Comparison of ENCODE assay signal across 1 cellular context in the genomic region with DNA sequence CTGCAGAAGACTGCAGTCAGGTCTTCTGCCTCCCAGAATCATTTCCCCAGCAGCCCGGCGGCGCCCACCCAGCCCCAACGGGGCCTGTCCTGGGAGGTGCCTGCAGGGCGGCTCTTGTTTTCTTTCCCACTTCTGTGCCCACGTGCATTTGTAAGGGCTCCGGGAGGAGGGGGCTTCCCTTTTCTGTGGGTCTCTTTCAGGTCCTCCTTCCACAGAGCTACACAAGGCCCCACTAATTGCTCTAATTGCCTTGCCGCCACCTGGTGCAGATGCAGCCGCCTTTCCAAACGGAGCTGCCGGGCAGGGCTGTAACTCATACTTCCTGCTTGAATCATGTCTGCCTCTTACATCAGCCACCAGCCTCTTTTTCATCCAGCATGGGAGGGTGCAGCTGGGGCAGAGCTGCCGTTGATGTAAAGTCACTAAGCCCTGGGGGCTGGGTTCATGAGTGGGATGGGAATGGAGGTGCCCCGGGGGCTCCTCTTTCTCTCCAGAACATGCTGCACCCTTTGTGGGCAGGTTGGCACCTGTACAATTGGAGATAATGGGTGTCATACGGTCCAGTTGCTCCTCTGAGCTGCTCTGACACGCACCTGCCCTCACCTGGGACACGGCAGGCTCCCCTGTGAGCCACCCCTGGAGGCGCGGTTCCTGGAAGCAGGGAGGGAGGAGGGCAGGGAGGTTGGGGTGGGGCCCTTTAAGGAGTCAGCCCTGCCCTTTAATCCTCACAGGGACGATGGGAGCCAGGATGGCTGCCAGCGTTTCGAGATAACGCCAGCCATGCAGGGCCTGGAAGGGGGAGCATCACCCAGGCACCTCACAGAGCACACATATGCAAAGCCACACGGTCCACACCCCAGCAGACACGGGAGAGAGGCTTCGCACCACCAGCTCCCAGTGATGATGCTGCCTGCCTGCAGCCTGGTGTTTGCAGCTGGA.
TF ChIP-seq lines count a peak whose summit lies in the region.

No MANE protein-coding gene starts in this region.

TF ChIP-seq in HepG2, 621 proteins besides CTCF, POLR2A, EP300 and RAD21 (continued from another document and continues in another):
- TF ChIP-seq, protein P1, sequence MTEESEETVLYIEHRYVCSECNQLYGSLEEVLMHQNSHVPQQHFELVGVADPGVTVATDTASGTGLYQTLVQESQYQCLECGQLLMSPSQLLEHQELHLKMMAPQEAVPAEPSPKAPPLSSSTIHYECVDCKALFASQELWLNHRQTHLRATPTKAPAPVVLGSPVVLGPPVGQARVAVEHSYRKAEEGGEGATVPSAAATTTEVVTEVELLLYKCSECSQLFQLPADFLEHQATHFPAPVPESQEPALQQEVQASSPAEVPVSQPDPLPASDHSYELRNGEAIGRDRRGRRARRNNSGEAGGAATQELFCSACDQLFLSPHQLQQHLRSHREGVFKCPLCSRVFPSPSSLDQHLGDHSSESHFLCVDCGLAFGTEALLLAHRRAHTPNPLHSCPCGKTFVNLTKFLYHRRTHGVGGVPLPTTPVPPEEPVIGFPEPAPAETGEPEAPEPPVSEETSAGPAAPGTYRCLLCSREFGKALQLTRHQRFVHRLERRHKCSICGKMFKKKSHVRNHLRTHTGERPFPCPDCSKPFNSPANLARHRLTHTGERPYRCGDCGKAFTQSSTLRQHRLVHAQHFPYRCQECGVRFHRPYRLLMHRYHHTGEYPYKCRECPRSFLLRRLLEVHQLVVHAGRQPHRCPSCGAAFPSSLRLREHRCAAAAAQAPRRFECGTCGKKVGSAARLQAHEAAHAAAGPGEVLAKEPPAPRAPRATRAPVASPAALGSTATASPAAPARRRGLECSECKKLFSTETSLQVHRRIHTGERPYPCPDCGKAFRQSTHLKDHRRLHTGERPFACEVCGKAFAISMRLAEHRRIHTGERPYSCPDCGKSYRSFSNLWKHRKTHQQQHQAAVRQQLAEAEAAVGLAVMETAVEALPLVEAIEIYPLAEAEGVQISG (CRISPR knock-in tag; IDR thresholded peaks at IDR 0.05), result no peak
- TF ChIP-seq, protein P2, sequence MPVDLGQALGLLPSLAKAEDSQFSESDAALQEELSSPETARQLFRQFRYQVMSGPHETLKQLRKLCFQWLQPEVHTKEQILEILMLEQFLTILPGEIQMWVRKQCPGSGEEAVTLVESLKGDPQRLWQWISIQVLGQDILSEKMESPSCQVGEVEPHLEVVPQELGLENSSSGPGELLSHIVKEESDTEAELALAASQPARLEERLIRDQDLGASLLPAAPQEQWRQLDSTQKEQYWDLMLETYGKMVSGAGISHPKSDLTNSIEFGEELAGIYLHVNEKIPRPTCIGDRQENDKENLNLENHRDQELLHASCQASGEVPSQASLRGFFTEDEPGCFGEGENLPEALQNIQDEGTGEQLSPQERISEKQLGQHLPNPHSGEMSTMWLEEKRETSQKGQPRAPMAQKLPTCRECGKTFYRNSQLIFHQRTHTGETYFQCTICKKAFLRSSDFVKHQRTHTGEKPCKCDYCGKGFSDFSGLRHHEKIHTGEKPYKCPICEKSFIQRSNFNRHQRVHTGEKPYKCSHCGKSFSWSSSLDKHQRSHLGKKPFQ (CRISPR knock-in tag; IDR thresholded peaks at IDR 0.05; ENCODE audit: insufficient replicate concordance), result no peak
- TF ChIP-seq ZNF766 (CRISPR knock-in tag; IDR thresholded peaks at IDR 0.05; ENCODE audit: borderline replicate concordance) (0 out of 2 replicates have a peak, but pooled peaks have one; percentile 42), CREB1 (IDR thresholded peaks at IDR 0.05) (no peak), CREB1 (CRISPR knock-in tag; IDR thresholded peaks at IDR 0.05) (no peak), KDM5A (IDR thresholded peaks at IDR 0.05; ENCODE audit: borderline replicate concordance, low read length) (no peak), ZBTB21 (CRISPR knock-in tag; IDR thresholded peaks at IDR 0.05) (no peak), DPF2 (CRISPR knock-in tag; IDR thresholded peaks at IDR 0.05; ENCODE audit: borderline replicate concordance, low read depth) (no peak), MED1 (CRISPR knock-in tag; IDR thresholded peaks at IDR 0.05) (peak; percentile 74), HOXA7 (CRISPR knock-in tag; IDR thresholded peaks at IDR 0.05) (no peak), ZNF615 (CRISPR knock-in tag; IDR thresholded peaks at IDR 0.05; ENCODE audit: borderline replicate concordance) (no peak), GTF2F1 (IDR thresholded peaks at IDR 0.05; ENCODE audit: low read length) (no peak), ZNF619 (CRISPR knock-in tag; IDR thresholded peaks at IDR 0.05) (no peak; the same call in 1 of the 2 replicates), ZFP36 (IDR thresholded peaks at IDR 0.05; ENCODE audit: borderline replicate concordance, low read depth, low read length, partially characterized antibody) (no peak), ZNF263 (CRISPR knock-in tag; IDR thresholded peaks at IDR 0.05) (0 out of 2 replicates have a peak, but pooled peaks have one; percentile 15), ASH2L (IDR thresholded peaks at IDR 0.05; ENCODE audit: insufficient read length, low read depth, low read length) (no peak), HIVEP1 (CRISPR knock-in tag; IDR thresholded peaks at IDR 0.05) (no peak), KMT2A (CRISPR knock-in tag; IDR thresholded peaks at IDR 0.05) (peak; percentile 46; the same call in 1 of the 2 replicates), REL (CRISPR knock-in tag; conservative IDR thresholded peaks at IDR 0.05) (no peak), MIXL1 (CRISPR knock-in tag; IDR thresholded peaks at IDR 0.05) (no peak), ZBTB38 (CRISPR knock-in tag; IDR thresholded peaks at IDR 0.05) (peak; percentile 15; the same call in 1 of the 2 replicates), MEIS2 (CRISPR knock-in tag; IDR thresholded peaks at IDR 0.05) (no peak; the same call in 1 of the 2 replicates)
- TF ChIP-seq, protein P3, sequence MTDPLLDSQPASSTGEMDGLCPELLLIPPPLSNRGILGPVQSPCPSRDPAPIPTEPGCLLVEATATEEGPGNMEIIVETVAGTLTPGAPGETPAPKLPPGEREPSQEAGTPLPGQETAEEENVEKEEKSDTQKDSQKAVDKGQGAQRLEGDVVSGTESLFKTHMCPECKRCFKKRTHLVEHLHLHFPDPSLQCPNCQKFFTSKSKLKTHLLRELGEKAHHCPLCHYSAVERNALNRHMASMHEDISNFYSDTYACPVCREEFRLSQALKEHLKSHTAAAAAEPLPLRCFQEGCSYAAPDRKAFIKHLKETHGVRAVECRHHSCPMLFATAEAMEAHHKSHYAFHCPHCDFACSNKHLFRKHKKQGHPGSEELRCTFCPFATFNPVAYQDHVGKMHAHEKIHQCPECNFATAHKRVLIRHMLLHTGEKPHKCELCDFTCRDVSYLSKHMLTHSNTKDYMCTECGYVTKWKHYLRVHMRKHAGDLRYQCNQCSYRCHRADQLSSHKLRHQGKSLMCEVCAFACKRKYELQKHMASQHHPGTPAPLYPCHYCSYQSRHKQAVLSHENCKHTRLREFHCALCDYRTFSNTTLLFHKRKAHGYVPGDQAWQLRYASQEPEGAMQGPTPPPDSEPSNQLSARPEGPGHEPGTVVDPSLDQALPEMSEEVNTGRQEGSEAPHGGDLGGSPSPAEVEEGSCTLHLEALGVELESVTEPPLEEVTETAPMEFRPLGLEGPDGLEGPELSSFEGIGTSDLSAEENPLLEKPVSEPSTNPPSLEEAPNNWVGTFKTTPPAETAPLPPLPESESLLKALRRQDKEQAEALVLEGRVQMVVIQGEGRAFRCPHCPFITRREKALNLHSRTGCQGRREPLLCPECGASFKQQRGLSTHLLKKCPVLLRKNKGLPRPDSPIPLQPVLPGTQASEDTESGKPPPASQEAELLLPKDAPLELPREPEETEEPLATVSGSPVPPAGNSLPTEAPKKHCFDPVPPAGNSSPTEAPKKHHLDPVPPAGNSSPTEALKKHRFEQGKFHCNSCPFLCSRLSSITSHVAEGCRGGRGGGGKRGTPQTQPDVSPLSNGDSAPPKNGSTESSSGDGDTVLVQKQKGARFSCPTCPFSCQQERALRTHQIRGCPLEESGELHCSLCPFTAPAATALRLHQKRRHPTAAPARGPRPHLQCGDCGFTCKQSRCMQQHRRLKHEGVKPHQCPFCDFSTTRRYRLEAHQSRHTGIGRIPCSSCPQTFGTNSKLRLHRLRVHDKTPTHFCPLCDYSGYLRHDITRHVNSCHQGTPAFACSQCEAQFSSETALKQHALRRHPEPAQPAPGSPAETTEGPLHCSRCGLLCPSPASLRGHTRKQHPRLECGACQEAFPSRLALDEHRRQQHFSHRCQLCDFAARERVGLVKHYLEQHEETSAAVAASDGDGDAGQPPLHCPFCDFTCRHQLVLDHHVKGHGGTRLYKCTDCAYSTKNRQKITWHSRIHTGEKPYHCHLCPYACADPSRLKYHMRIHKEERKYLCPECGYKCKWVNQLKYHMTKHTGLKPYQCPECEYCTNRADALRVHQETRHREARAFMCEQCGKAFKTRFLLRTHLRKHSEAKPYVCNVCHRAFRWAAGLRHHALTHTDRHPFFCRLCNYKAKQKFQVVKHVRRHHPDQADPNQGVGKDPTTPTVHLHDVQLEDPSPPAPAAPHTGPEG (CRISPR knock-in tag; IDR thresholded peaks at IDR 0.05), result no peak
- TF ChIP-seq, protein P4, sequence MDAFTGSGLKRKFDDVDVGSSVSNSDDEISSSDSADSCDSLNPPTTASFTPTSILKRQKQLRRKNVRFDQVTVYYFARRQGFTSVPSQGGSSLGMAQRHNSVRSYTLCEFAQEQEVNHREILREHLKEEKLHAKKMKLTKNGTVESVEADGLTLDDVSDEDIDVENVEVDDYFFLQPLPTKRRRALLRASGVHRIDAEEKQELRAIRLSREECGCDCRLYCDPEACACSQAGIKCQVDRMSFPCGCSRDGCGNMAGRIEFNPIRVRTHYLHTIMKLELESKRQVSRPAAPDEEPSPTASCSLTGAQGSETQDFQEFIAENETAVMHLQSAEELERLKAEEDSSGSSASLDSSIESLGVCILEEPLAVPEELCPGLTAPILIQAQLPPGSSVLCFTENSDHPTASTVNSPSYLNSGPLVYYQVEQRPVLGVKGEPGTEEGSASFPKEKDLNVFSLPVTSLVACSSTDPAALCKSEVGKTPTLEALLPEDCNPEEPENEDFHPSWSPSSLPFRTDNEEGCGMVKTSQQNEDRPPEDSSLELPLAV (CRISPR knock-in tag; conservative IDR thresholded peaks at IDR 0.05; ENCODE audit: low read depth), result no peak
- TF ChIP-seq, protein P5, sequence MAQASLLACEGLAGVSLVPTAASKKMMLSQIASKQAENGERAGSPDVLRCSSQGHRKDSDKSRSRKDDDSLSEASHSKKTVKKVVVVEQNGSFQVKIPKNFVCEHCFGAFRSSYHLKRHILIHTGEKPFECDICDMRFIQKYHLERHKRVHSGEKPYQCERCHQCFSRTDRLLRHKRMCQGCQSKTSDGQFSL (CRISPR knock-in tag; IDR thresholded peaks at IDR 0.05), result no peak
- TF ChIP-seq, protein P6, sequence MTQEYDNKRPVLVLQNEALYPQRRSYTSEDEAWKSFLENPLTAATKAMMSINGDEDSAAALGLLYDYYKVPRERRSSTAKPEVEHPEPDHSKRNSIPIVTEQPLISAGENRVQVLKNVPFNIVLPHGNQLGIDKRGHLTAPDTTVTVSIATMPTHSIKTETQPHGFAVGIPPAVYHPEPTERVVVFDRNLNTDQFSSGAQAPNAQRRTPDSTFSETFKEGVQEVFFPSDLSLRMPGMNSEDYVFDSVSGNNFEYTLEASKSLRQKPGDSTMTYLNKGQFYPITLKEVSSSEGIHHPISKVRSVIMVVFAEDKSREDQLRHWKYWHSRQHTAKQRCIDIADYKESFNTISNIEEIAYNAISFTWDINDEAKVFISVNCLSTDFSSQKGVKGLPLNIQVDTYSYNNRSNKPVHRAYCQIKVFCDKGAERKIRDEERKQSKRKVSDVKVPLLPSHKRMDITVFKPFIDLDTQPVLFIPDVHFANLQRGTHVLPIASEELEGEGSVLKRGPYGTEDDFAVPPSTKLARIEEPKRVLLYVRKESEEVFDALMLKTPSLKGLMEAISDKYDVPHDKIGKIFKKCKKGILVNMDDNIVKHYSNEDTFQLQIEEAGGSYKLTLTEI (CRISPR knock-in tag; conservative IDR thresholded peaks at IDR 0.05), result no peak
- TF ChIP-seq, protein P7, sequence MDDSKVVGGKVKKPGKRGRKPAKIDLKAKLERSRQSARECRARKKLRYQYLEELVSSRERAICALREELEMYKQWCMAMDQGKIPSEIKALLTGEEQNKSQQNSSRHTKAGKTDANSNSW (CRISPR knock-in tag; IDR thresholded peaks at IDR 0.05; ENCODE audit: borderline replicate concordance), result no peak
- TF ChIP-seq, protein P8, sequence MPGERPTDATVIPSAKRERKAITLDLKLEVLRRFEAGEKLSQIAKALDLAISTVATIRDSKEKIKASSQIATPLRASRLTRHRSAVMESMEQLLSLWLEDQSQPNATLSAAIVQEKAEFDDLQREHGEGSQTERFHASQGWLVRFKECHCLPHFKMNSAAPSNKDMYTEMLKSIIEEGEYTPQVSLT (CRISPR knock-in tag; IDR thresholded peaks at IDR 0.05; ENCODE audit: borderline replicate concordance, low read depth), result no peak
- TF ChIP-seq, protein P9, sequence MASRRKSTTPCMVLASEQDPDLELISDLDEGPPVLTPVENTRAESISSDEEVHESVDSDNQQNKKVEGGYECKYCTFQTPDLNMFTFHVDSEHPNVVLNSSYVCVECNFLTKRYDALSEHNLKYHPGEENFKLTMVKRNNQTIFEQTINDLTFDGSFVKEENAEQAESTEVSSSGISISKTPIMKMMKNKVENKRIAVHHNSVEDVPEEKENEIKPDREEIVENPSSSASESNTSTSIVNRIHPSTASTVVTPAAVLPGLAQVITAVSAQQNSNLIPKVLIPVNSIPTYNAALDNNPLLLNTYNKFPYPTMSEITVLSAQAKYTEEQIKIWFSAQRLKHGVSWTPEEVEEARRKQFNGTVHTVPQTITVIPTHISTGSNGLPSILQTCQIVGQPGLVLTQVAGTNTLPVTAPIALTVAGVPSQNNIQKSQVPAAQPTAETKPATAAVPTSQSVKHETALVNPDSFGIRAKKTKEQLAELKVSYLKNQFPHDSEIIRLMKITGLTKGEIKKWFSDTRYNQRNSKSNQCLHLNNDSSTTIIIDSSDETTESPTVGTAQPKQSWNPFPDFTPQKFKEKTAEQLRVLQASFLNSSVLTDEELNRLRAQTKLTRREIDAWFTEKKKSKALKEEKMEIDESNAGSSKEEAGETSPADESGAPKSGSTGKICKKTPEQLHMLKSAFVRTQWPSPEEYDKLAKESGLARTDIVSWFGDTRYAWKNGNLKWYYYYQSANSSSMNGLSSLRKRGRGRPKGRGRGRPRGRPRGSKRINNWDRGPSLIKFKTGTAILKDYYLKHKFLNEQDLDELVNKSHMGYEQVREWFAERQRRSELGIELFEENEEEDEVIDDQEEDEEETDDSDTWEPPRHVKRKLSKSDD (CRISPR knock-in tag; IDR thresholded peaks at IDR 0.05; ENCODE audit: low read depth), result no peak
- TF ChIP-seq, protein P10, sequence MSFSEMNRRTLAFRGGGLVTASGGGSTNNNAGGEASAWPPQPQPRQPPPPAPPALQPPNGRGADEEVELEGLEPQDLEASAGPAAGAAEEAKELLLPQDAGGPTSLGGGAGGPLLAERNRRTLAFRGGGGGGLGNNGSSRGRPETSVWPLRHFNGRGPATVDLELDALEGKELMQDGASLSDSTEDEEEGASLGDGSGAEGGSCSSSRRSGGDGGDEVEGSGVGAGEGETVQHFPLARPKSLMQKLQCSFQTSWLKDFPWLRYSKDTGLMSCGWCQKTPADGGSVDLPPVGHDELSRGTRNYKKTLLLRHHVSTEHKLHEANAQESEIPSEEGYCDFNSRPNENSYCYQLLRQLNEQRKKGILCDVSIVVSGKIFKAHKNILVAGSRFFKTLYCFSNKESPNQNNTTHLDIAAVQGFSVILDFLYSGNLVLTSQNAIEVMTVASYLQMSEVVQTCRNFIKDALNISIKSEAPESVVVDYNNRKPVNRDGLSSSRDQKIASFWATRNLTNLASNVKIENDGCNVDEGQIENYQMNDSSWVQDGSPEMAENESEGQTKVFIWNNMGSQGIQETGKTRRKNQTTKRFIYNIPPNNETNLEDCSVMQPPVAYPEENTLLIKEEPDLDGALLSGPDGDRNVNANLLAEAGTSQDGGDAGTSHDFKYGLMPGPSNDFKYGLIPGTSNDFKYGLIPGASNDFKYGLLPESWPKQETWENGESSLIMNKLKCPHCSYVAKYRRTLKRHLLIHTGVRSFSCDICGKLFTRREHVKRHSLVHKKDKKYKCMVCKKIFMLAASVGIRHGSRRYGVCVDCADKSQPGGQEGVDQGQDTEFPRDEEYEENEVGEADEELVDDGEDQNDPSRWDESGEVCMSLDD (CRISPR knock-in tag; IDR thresholded peaks at IDR 0.05; ENCODE audit: borderline replicate concordance), result no peak
